Comparison of ENCODE assay signal across 1 cellular context in the genomic region with DNA sequence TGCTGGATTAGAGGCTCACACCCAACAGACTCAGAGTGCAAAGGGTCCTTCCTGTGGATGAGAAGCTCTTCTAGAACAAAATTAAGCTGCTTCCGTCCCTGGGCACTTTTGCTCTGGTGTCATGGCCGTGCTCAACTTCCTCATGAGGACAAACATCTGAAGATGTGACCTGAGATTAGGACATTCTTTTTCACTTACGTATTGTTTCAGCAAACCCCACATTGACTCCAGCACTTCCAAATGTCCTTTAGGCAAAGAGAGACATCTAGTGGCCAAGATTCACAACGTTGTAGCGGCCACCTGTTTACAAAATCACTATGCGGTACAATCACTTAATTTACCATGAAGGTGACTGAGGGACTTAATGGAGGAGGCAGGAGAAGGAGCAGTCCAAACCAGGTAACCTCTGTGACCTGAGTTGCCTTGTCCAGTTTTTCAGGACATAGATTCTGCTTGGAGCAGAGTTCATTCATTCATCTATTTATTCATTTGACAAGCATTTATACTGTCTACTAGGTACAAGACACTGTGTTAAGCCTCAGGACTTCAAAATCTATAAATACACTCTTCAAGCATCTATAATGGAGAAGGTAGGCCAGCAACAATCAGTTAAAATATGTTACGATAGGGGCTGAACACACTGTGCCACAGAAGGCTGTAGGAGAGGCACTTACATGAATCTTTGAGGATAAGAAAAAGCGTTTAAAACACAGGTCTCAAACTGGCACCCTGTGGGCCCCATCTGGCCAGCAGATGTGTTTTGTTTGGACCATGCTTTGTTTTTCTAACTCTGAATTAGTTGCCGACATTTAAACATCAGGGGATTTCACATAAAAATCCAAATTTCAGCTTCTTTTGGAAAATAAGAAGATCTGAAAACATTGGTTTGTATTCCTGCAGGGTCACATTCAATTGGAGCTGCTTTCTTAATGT.
TF ChIP-seq lines count a peak whose summit lies in the region.

No MANE protein-coding gene starts in this region.

TF ChIP-seq in HepG2, 621 proteins besides CTCF, POLR2A, EP300 and RAD21 (continued from another document):
- TF ChIP-seq, protein P1, sequence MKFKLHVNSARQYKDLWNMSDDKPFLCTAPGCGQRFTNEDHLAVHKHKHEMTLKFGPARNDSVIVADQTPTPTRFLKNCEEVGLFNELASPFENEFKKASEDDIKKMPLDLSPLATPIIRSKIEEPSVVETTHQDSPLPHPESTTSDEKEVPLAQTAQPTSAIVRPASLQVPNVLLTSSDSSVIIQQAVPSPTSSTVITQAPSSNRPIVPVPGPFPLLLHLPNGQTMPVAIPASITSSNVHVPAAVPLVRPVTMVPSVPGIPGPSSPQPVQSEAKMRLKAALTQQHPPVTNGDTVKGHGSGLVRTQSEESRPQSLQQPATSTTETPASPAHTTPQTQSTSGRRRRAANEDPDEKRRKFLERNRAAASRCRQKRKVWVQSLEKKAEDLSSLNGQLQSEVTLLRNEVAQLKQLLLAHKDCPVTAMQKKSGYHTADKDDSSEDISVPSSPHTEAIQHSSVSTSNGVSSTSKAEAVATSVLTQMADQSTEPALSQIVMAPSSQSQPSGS (CRISPR knock-in tag; IDR thresholded peaks at IDR 0.05), result peak; percentile 100
- TF ChIP-seq FOXP1 (IDR thresholded peaks at IDR 0.05), result 0 out of 2 replicates have a peak, but pooled peaks have one; percentile 5
- TF ChIP-seq FOXP1 (CRISPR knock-in tag; IDR thresholded peaks at IDR 0.05), result peak; percentile 67; the same call in 1 of the 2 replicates
- 0 out of 2 replicates have a peak, but pooled peaks have one; percentile 30 for TF ChIP-seq ZSCAN31 (CRISPR knock-in tag; IDR thresholded peaks at IDR 0.05; ENCODE audit: low read depth)
- 0 out of 4 replicates have a peak, but pooled peaks of 1 of the 2 experiments have one; percentile 45 for TF ChIP-seq KLF16 (CRISPR knock-in tag; IDR thresholded peaks at IDR 0.05)
- peak; percentile 87 for TF ChIP-seq STAG1 (CRISPR knock-in tag; IDR thresholded peaks at IDR 0.05)
- TF ChIP-seq ZNF44 (CRISPR knock-in tag; IDR thresholded peaks at IDR 0.05), result 0 out of 2 replicates have a peak, but pooled peaks have one; percentile 43
- TF ChIP-seq ZNF709 (CRISPR knock-in tag; IDR thresholded peaks at IDR 0.05), result 0 out of 2 replicates have a peak, but pooled peaks have one; percentile 53
